19 cellular contexts compared by ENCODE assay signal in genomic region chr6:53999088-53999755, GRCh38.
"Had no signal": no experiment of that assay in that cellular context is flagged by ENCODE, and none has a peak within 500 bp of the region (broad histone marks: within the 10 kb centered on the region; RNA-seq: fewer than 3 reads in every experiment).

No MANE protein-coding gene starts in this region.

- H3K4me3 ChIP-seq: body of pancreas, cardiac muscle cell, lung, sigmoid colon, thoracic aorta, upper lobe of left lung, vagina had no signal

- DNase-seq: activated B cell treated with CpG ODN at 0.5 μM for 24 hours; activated CD4-positive, alpha-beta T cell treated with anti-CD3 and anti-CD28 coated beads, Interleukin-2, amount 50 U/mL, for 1 hour; activated CD8-positive, alpha-beta T cell treated with anti-CD3 and anti-CD28 coated beads for 36 hours; activated naive CD4-positive, alpha-beta T cell; activated T-cell treated with anti-CD3 and anti-CD28 coated beads, Interleukin-2, amount 50 U/mL, for 4 hours; anterior cingulate cortex; body of pancreas; cortex of kidney; effector memory CD8-positive, alpha-beta T cell; left colon; sigmoid colon; stimulated activated CD4-positive, alpha-beta T cell treated with anti-CD3 and anti-CD28 coated beads, Interleukin-4, amount 100 ng/mL, for 24 hours; T-helper 1 cell had no signal

- H3K36me3 ChIP-seq: cardiac muscle cell, sigmoid colon, thoracic aorta, upper lobe of left lung, vagina had no signal

- H3K9me3 ChIP-seq: body of pancreas, sigmoid colon, thoracic aorta, upper lobe of left lung, vagina had no signal

- H3K27me3 ChIP-seq: body of pancreas, cardiac muscle cell, sigmoid colon, upper lobe of left lung, vagina had no signal

- H3K4me1 ChIP-seq: body of pancreas, sigmoid colon, upper lobe of left lung, vagina had no signal

- H3K27ac ChIP-seq: body of pancreas, cardiac muscle cell, sigmoid colon, thoracic aorta, upper lobe of left lung, vagina had no signal

- ATAC-seq: activated CD8-positive, alpha-beta T cell treated with anti-CD3 and anti-CD28 coated beads for 36 hours; activated T-cell treated with anti-CD3 and anti-CD28 coated beads, Interleukin-2, amount 50 U/mL, for 4 hours; body of pancreas; effector memory CD8-positive, alpha-beta T cell; stimulated activated effector memory CD8-positive, alpha-beta T cell treated with anti-CD3 and anti-CD28 coated beads, Interleukin-12 subunit alpha, Interleukin-12 subunit beta, amount 100 ng/mL, for 72 hours had no signal
